Comparison of ENCODE assay signal across 8 cellular contexts in genomic region chr1:36396359-36396758, GRCh38. TPM values are rescaled to one million over a fixed set of nuclear protein-coding genes. Genes with fewer than 3 reads are reported as not detected.
A peak's percentile ranks its signal among the peaks of the same experiment; 100 is the strongest.
DNase-seq lines count a peak whose midpoint lies in the region; ATAC-seq and TF ChIP-seq lines count a peak whose summit lies in the region.

No MANE protein-coding gene starts in this region.

- no peak overlapping the region for H3K4me3 ChIP-seq in hepatocyte

- H3K27ac Mint-ChIP-seq in activated CD8-positive, alpha-beta memory T cell treated with anti-CD3 and anti-CD28 coated beads, Interleukin-2, amount 10 ng/mL, durations not matched to agents 7 days and 5 days, result peak overlapping the region; percentile 61
- H3K27ac Mint-ChIP-seq in T-helper 17 cell, result peak overlapping the region; percentile 99
- H3K27ac Mint-ChIP-seq in stimulated activated naive CD8-positive, alpha-beta T cell treated with anti-CD3 and anti-CD28 coated beads, Interleukin-15, amount 100 ng/mL, for 72 hours, result peak overlapping the region; percentile 67 to 69

- H3K9me3 Mint-ChIP-seq in activated CD8-positive, alpha-beta memory T cell treated with anti-CD3 and anti-CD28 coated beads, Interleukin-2, amount 10 ng/mL, durations not matched to agents 7 days and 5 days (ENCODE audit: low read depth), result no peaks in the 10 kb centered on the region
- H3K9me3 Mint-ChIP-seq in stimulated activated naive CD8-positive, alpha-beta T cell treated with anti-CD3 and anti-CD28 coated beads, Interleukin-15, amount 100 ng/mL, for 72 hours, result no peaks in the 10 kb centered on the region

- peaks cover 31% of the 10 kb centered on the region for H3K79me2 ChIP-seq in hepatocyte

- WGBS in hepatocyte (ENCODE audit: low lambda C conversion rate, missing lambda C conversion rate), result 91% methylated on average over 6 of the region's 6 CpGs

- no peak overlapping the region for H2AFZ ChIP-seq in hepatocyte

- peaks cover 24% of the 10 kb centered on the region for H3K36me3 Mint-ChIP-seq in activated CD8-positive, alpha-beta memory T cell treated with anti-CD3 and anti-CD28 coated beads, Interleukin-2, amount 10 ng/mL, durations not matched to agents 7 days and 5 days
- H3K36me3 Mint-ChIP-seq in T-helper 17 cell (ENCODE audit: low read depth), result peaks cover 7% of the 10 kb centered on the region

- H3K27me3 ChIP-seq in hepatocyte, result no peaks in the 10 kb centered on the region

- no peaks in the 10 kb centered on the region for H3K27me3 Mint-ChIP-seq in activated CD8-positive, alpha-beta memory T cell treated with anti-CD3 and anti-CD28 coated beads, Interleukin-2, amount 10 ng/mL, durations not matched to agents 7 days and 5 days
- H3K27me3 Mint-ChIP-seq in T-helper 17 cell, result no peaks in the 10 kb centered on the region
- no peaks in the 10 kb centered on the region for H3K27me3 Mint-ChIP-seq in stimulated activated naive CD8-positive, alpha-beta T cell treated with anti-CD3 and anti-CD28 coated beads, Interleukin-15, amount 100 ng/mL, for 72 hours

- H3K4me2 ChIP-seq in hepatocyte, result peak overlapping the region; percentile 95

- peaks cover 43% of the 10 kb centered on the region for H3K4me1 Mint-ChIP-seq in activated CD8-positive, alpha-beta memory T cell treated with anti-CD3 and anti-CD28 coated beads, Interleukin-2, amount 10 ng/mL, durations not matched to agents 7 days and 5 days
- peaks cover 26% of the 10 kb centered on the region for H3K4me1 Mint-ChIP-seq in T-helper 17 cell
- H3K4me1 Mint-ChIP-seq in stimulated activated naive CD8-positive, alpha-beta T cell treated with anti-CD3 and anti-CD28 coated beads, Interleukin-15, amount 100 ng/mL, for 72 hours, result peaks cover 53% of the 10 kb centered on the region

- no peak for DNase-seq in activated CD8-positive, alpha-beta memory T cell treated with anti-CD3 and anti-CD28 coated beads, Interleukin-2, amount 10 ng/mL, durations not matched to agents 7 days and 5 days
- no peak for DNase-seq in activated CD8-positive, alpha-beta memory T cell treated with anti-CD3 and anti-CD28 coated beads, Interleukin-2, amount 50 U/mL, for 4 hours
- no peak for DNase-seq in T-helper 17 cell
- no peak for DNase-seq in hepatocyte (ENCODE audit: low spot score)
- DNase-seq in stimulated activated naive CD8-positive, alpha-beta T cell treated with anti-CD3 and anti-CD28 coated beads, Interleukin-15, amount 100 ng/mL, for 72 hours, result peak in 1 of 2 donors; percentile 39
- DNase-seq in NCI-H2107 treated with DMSO at 0.1 percent for 48 hours (lab: John Stamatoyannopoulos, UW; ENCODE audit: unreplicated experiment), result no peak
- no peak for DNase-seq in NCI-H1930 (lab: John Stamatoyannopoulos, UW)

- H3K9me3 ChIP-seq in T-helper 17 cell (ENCODE audit: control insufficient read depth, low read length, poor library complexity, severe bottlenecking) (no peaks in the 10 kb centered on the region), hepatocyte (ENCODE audit: low read depth) (no peaks in the 10 kb centered on the region)

- peak overlapping the region; percentile 90 for H3K4me3 Mint-ChIP-seq in activated CD8-positive, alpha-beta memory T cell treated with anti-CD3 and anti-CD28 coated beads, Interleukin-2, amount 10 ng/mL, durations not matched to agents 7 days and 5 days
- H3K4me3 Mint-ChIP-seq in T-helper 17 cell, result peak overlapping the region; percentile 100
- peak overlapping the region; percentile 92 to 95 for H3K4me3 Mint-ChIP-seq in stimulated activated naive CD8-positive, alpha-beta T cell treated with anti-CD3 and anti-CD28 coated beads, Interleukin-15, amount 100 ng/mL, for 72 hours

- TF ChIP-seq CTCF in hepatocyte (IDR thresholded peaks at IDR 0.05; ENCODE audit: poor library complexity), result no peak

- ATAC-seq in activated CD8-positive, alpha-beta memory T cell treated with anti-CD3 and anti-CD28 coated beads, Interleukin-2, amount 10 ng/mL, durations not matched to agents 7 days and 5 days, result no peak
- ATAC-seq in T-helper 17 cell (no peak), HG02885 (IDR thresholded peaks at IDR 0.05; ENCODE audit: poor library complexity, unreplicated experiment) (no peak)
- ATAC-seq in stimulated activated naive CD8-positive, alpha-beta T cell treated with anti-CD3 and anti-CD28 coated beads, Interleukin-15, amount 100 ng/mL, for 72 hours, result peak; percentile 19

- H3K36me3 ChIP-seq in hepatocyte (replicated peaks; ENCODE audit: insufficient read depth, low read depth), result no peaks in the 10 kb centered on the region

- H3K4me1 ChIP-seq in hepatocyte (ENCODE audit: insufficient read depth), result peaks cover 12% of the 10 kb centered on the region

- peak overlapping the region; percentile 94 for H3K27ac ChIP-seq in hepatocyte

- H3K9me2 ChIP-seq in hepatocyte (replicated peaks; ENCODE audit: insufficient read depth), result no peaks in the 10 kb centered on the region

- CTCF ChIA-PET in activated CD8-positive, alpha-beta memory T cell treated with anti-CD3 and anti-CD28 coated beads, Interleukin-2, amount 10 ng/mL, durations not matched to agents 7 days and 5 days (lab: Charles Lee), result interaction anchor here (0.8 to 5.4 kb wide), 4 partner anchors 9 to 54 kb away, joined by 3 to 49 read pairs (median 5); no protein-coding TSS in a partner anchor

- no peaks in the 10 kb centered on the region for H4K20me1 ChIP-seq in hepatocyte (ENCODE audit: insufficient read depth, poor library complexity, severe bottlenecking)

RNA-seq across cellular contexts. Expression of gene LSM10, which starts 1.3 kb away (rescaled TPM):
- total RNA-seq in activated CD8-positive, alpha-beta memory T cell treated with anti-CD3 and anti-CD28 coated beads, Interleukin-2, amount 10 ng/mL, durations not matched to agents 7 days and 5 days, result 10 to 100 TPM; 48.9 to 63.8 TPM
- 10 to 100 TPM; 26.4 to 31.1 TPM for total RNA-seq in T-helper 17 cell
- 9.4 and 10.4 TPM in 2 replicates for total RNA-seq in hepatocyte
- 54.6 and 63.9 TPM in 2 replicates for polyA plus RNA-seq in hepatocyte

RNA-seq across cellular contexts. Expression of gene STK40, which starts 10.6 kb away (rescaled TPM):
- total RNA-seq in activated CD8-positive, alpha-beta memory T cell treated with anti-CD3 and anti-CD28 coated beads, Interleukin-2, amount 10 ng/mL, durations not matched to agents 7 days and 5 days, result 10 to 100 TPM; 67.0 to 73.2 TPM
- 10 to 100 TPM; 32.9 to 49.8 TPM for total RNA-seq in T-helper 17 cell
- total RNA-seq in hepatocyte, result 28.2 and 30.7 TPM in 2 replicates
- 48.4 and 56.3 TPM in 2 replicates for polyA plus RNA-seq in hepatocyte

RNA-seq across cellular contexts. Expression of gene OSCP1, which starts 53.9 kb away (rescaled TPM):
- total RNA-seq in activated CD8-positive, alpha-beta memory T cell treated with anti-CD3 and anti-CD28 coated beads, Interleukin-2, amount 10 ng/mL, durations not matched to agents 7 days and 5 days, result 1 to 10 TPM in 1 of 2 experiments, under 1 TPM in 1; 0.85 to 1.3 TPM
- total RNA-seq in T-helper 17 cell (under 1 TPM in 1 of 2 donors, not detected in 1; 0.99 TPM), hepatocyte (5.8 and 9.3 TPM in 2 replicates)
- polyA plus RNA-seq in hepatocyte, result 5.8 and 7.6 TPM in 2 replicates
